26 cellular contexts compared by ENCODE assay signal in genomic region chr13:19179916-19180315, GRCh38. TPM values are rescaled to one million over a fixed set of nuclear protein-coding genes. Genes with fewer than 3 reads are reported as not detected.
"Had no signal": no experiment of that assay in that cellular context is flagged by ENCODE, and none has a peak within 500 bp of the region (broad histone marks: within the 10 kb centered on the region; RNA-seq: fewer than 3 reads in every experiment).

No MANE protein-coding gene starts in this region.

- H3K27ac Mint-ChIP-seq: immature natural killer cell; naive thymus-derived CD8-positive, alpha-beta T cell; progenitor cell of endocrine pancreas had no signal

- H3K9me3 ChIP-seq: right lobe of liver, upper lobe of right lung had no signal

- H3K4me3 ChIP-seq: mucosa of descending colon, right lobe of liver, spleen, tibial artery, upper lobe of right lung had no signal

- H3K27ac ChIP-seq: neutrophil, right lobe of liver, spleen, tibial artery, upper lobe of right lung had no signal

- H3K36me3 ChIP-seq: neutrophil, right lobe of liver, spleen, tibial artery, upper lobe of right lung had no signal

- H3K4me1 Mint-ChIP-seq: immature natural killer cell; naive thymus-derived CD8-positive, alpha-beta T cell had no signal

- H3K27me3 Mint-ChIP-seq: progenitor cell of endocrine pancreas had no signal

- H3K4me1 ChIP-seq: right lobe of liver, spleen, tibial artery, upper lobe of right lung had no signal

- H3K27me3 ChIP-seq: neutrophil, right lobe of liver, spleen, tibial artery, upper lobe of right lung had no signal

- DNase-seq: central memory CD4-positive, alpha-beta T cell; effector memory CD4-positive, alpha-beta T cell; foreskin fibroblast; immature natural killer cell; kidney; left cardiac atrium; mammary epithelial cell; mucosa of descending colon; naive thymus-derived CD8-positive, alpha-beta T cell; right lobe of liver; spleen; stimulated activated CD4-positive, alpha-beta T cell treated with anti-CD3 and anti-CD28 coated beads, Interleukin-15, amount 100 ng/mL, for 24 hours; stimulated activated CD4-positive, alpha-beta T cell treated with anti-CD3 and anti-CD28 coated beads, Interleukin-1b, Interleukin-23, amount 100 ng/mL, for 48 hours; stimulated activated CD4-positive, alpha-beta T cell treated with anti-CD3 and anti-CD28 coated beads, Interleukin-4, amount 100 ng/mL, for 24 hours; stimulated activated naive CD4-positive, alpha-beta T cell; tibial artery; upper lobe of right lung had no signal

- H3K4me3 Mint-ChIP-seq: naive thymus-derived CD8-positive, alpha-beta T cell had no signal

RNA-seq across cellular contexts. Expression of gene TUBA3C, which starts 1.7 kb away (rescaled TPM):
- total RNA-seq: bronchial epithelial cell; esophagus mucosa; kidney; left cardiac atrium; lower leg skin; mammary epithelial cell; mucosa of descending colon; naive thymus-derived CD8-positive, alpha-beta T cell; osteoblast; progenitor cell of endocrine pancreas; renal cortical epithelial cell; right lobe of liver; skeletal muscle tissue; spleen; upper lobe of right lung had no signal
- polyA plus RNA-seq: immature natural killer cell, mammary epithelial cell, neural cell, spleen had no signal
